Comparison of ENCODE assay signal across 8 cellular contexts in genomic region chr2:11155326-11156059, GRCh38. TPM values are rescaled to one million over a fixed set of nuclear protein-coding genes. Genes with fewer than 3 reads are reported as not detected.
DNase-seq lines count a peak whose midpoint lies in the region; FAIRE-seq and TF ChIP-seq lines count a peak whose summit lies in the region.

Gene SLC66A3, plus strand, starts transcription at chr2:11155467. Its CDS starts 80 bp downstream, at chr2:11155547.

- peak in 1 of 7 experiments; percentile 13 for TF ChIP-seq CTCF in stomach (IDR thresholded peaks at IDR 0.05)

- 3 to 8% (median 3%) methylated on average over 29 to 72 of the region's 79 CpGs for WGBS in stomach, 5 donors

- no peaks in the 10 kb centered on the region for H3K36me3 ChIP-seq in KOPT-K1 (ENCODE audit: insufficient read depth, low read length)
- no peaks in the 10 kb centered on the region for H3K36me3 ChIP-seq in stomach

- peaks cover 16 to 35% (median 27%) of the 10 kb centered on the region in 4 donors for H3K4me1 ChIP-seq in stomach

- FAIRE-seq in H54 (lab: Jason Lieb, UNC): no peak
- FAIRE-seq in RCC 7860 (lab: Jason Lieb, UNC): no peak

- H3K9me3 ChIP-seq in KOPT-K1 (ENCODE audit: insufficient read depth, low read length, poor library complexity, severe bottlenecking) (no peaks in the 10 kb centered on the region), stomach (no peaks in the 10 kb centered on the region)

- H3K27ac ChIP-seq in KOPT-K1 (ENCODE audit: low read depth, low read length, poor library complexity, severe bottlenecking) (peak within 1 kb of the TSS; percentile 59), stomach (peak within 1 kb of the TSS; percentile 88 to 98 (median 96))

- TF ChIP-seq EP300 in stomach (IDR thresholded peaks at IDR 0.05): no peak

- no peaks in the 10 kb centered on the region for H3K27me3 ChIP-seq in stomach

- H3K4me3 ChIP-seq in stomach: peak within 1 kb of the TSS; percentile 67 to 74 (median 72)

- TF ChIP-seq POLR2A in H54 (IDR thresholded peaks at IDR 0.05; ENCODE audit: low read depth, low read length) (peak; percentile 93), stomach (IDR thresholded peaks at IDR 0.05) (no peak)

- in situ Hi-C loops in T47D (cut with HindIII; ENCODE audit: low pct_unique_long_range_greater_than_20kb, low sequenced_read_pairs): no loop called here

- DNase-seq in NCI-H446 treated with DMSO at 0.1 percent for 48 hours (lab: John Stamatoyannopoulos, UW): peak; percentile 71
- no peak for DNase-seq in NCI-H446 (lab: John Stamatoyannopoulos, UW)
- peak; percentile 92 for DNase-seq in H54 (ENCODE audit: insufficient read length, low spot score)
- DNase-seq in RCC 7860 (ENCODE audit: low spot score): peak; percentile 75
- peak; percentile 87 to 92 for DNase-seq in T47D (ENCODE audit: low read depth in 1 of 2, low spot score in 1 of 2)
- DNase-seq in left kidney (ENCODE audit: low read depth, low spot score): peak; percentile 96
- no peak for DNase-seq in stomach

- intact Hi-C loops in stomach (cut with DNase I; ENCODE audit: low total_unique reads): no loop called here

RNA-seq across cellular contexts. Expression of gene SLC66A3, which starts in this region (rescaled TPM):
- 10 to 100 TPM in 4 of 5 donors, not detected in 1; 22.9 to 55.1 (median 32.3) TPM for total RNA-seq in stomach
- 10 to 100 TPM; 12.1 to 18.5 (median 14.7) TPM for polyA plus RNA-seq in stomach

Comparison
In these comparisons a context has a peak if more than half of its experiments do, and no peak if none do; other contexts are left out.
1. DNase-seq: peak in NCI-H446 treated with DMSO at 0.1 percent for 48 hours (single experiment), H54 (single experiment), RCC 7860 (single experiment), T47D (2 of 2) and left kidney (single experiment); none in NCI-H446 (0 of 2) and stomach (single experiment).